Comparison of ENCODE assay signal across 1 cellular context in genomic region chr6:143323729-143324465, GRCh38.
TF ChIP-seq lines count a peak whose summit lies in the region.

No MANE protein-coding gene starts in this region.

TF ChIP-seq in HEK293, 187 proteins besides CTCF, POLR2A, EP300 and RAD21 (continued from another document):
- TF ChIP-seq PRDM6 (tag by site-specific recombination; IDR thresholded peaks at IDR 0.05) (peak; percentile 65), PATZ1 (tag by site-specific recombination; IDR thresholded peaks at IDR 0.05) (no peak)
